1 cellular context compared by ENCODE assay signal in genomic region chr17:80455328-80455710, GRCh38.
TF ChIP-seq lines count a peak whose summit lies in the region.

No MANE protein-coding gene starts in this region.

TF ChIP-seq in neural cell, 6 proteins besides CTCF, POLR2A, EP300 and RAD21 (continued from another document):
- no peak for TF ChIP-seq REST (IDR thresholded peaks at IDR 0.05; ENCODE audit: borderline replicate concordance)
- TF ChIP-seq MXI1 (conservative IDR thresholded peaks at IDR 0.05; ENCODE audit: poor library complexity, severe bottlenecking) = no peak
- TF ChIP-seq POLR2AphosphoS5 (IDR thresholded peaks at IDR 0.05) = no peak
